ENCODE assay signal across 8 cellular contexts in the genomic region with DNA sequence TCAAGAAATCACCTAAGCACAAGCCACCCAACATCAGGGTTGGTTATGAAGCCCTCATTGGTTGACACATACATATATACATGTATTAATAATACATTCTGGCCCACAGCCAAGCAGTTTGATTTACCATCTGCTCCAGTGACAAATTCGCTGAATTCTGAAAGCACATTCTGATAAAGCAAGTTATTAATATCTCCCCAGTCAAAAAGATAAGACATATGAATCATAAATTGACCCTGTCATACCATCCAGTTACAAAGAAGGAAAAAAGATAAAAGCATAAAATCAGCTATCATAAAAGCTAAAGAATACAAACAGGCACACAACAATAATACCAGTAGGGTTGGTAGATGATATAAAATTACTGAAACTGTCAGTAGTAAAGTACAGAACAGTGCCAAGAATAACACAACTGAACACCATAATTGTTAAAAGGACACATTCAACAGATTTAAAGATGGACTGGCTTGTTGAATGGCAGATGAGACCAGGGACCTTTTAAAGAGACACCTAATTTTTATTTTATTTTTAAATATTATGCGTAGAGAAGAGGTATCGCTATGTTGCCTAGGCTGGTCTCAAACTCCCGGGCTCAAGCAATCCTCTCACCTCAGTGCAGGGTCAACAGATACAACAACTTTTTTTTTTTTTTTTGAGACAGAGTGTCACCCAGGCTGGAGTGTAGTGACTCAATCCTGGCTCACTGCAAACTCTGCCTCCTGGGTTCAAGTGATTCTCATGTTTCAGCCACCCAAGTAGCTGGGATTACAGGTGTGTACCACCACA. TPM values are rescaled to one million over a fixed set of nuclear protein-coding genes. Genes with fewer than 3 reads are reported as not detected.
DNase-seq lines count a peak whose midpoint lies in the region; ATAC-seq and TF ChIP-seq lines count a peak whose summit lies in the region.

No MANE protein-coding gene starts in this region.

- H3K27me3 Mint-ChIP-seq in activated T-cell treated with anti-CD3 and anti-CD28 coated beads, Interleukin-2, amount 50 U/mL, for 72 hours (ENCODE audit: low read depth): no peaks in the 10 kb centered on the region
- H3K27me3 Mint-ChIP-seq in naive B cell: no peaks in the 10 kb centered on the region

- H3K36me3 Mint-ChIP-seq in activated T-cell treated with anti-CD3 and anti-CD28 coated beads, Interleukin-2, amount 50 U/mL, for 72 hours (ENCODE audit: insufficient read depth in 2 of 2): peaks cover 12 to 31% of the 10 kb centered on the region in 2 donors
- H3K36me3 Mint-ChIP-seq in naive B cell: peaks cover 4 to 22% of the 10 kb centered on the region in 2 donors

- DNase-seq in GM10266 (ENCODE audit: extremely low spot score): peak; percentile 21
- peak; percentile 51 to 62 for DNase-seq in activated T-cell treated with anti-CD3 and anti-CD28 coated beads, Interleukin-2, amount 50 U/mL, for 72 hours
- no peak for DNase-seq in naive B cell
- DNase-seq in T1000 (lab: John Stamatoyannopoulos, UW): no peak
- no peak for DNase-seq in NCI-H510A (lab: John Stamatoyannopoulos, UW)

- no peak for TF ChIP-seq CTCF in GM10266 (IDR thresholded peaks at IDR 0.05; ENCODE audit: control insufficient read depth, insufficient read depth, low read depth, missing control alignments)

- ATAC-seq in HG03442 (IDR thresholded peaks at IDR 0.05; ENCODE audit: unreplicated experiment) (peak; percentile 38), naive B cell (ENCODE audit: low read depth in 2 of 2) (no peak), GM18867 (IDR thresholded peaks at IDR 0.05; ENCODE audit: unreplicated experiment) (no peak), HG03342 (IDR thresholded peaks at IDR 0.05; ENCODE audit: unreplicated experiment) (no peak)
- peak; percentile 90 to 94 for ATAC-seq in activated T-cell treated with anti-CD3 and anti-CD28 coated beads, Interleukin-2, amount 50 U/mL, for 72 hours (replicated peaks in 1 of 2)

- H3K9me3 Mint-ChIP-seq in activated T-cell treated with anti-CD3 and anti-CD28 coated beads, Interleukin-2, amount 50 U/mL, for 72 hours: peaks cover 0 to 1% of the 10 kb centered on the region in 2 donors
- H3K9me3 Mint-ChIP-seq in naive B cell: peaks cover under 1 to 18% (median 8%) of the 10 kb centered on the region in 7 donors

- peak overlapping the region; percentile 3 to 58 for H3K4me3 Mint-ChIP-seq in activated T-cell treated with anti-CD3 and anti-CD28 coated beads, Interleukin-2, amount 50 U/mL, for 72 hours
- H3K4me3 Mint-ChIP-seq in naive B cell: no peak overlapping the region

- peaks cover 36% of the 10 kb centered on the region for H3K4me1 Mint-ChIP-seq in activated T-cell treated with anti-CD3 and anti-CD28 coated beads, Interleukin-2, amount 50 U/mL, for 72 hours (ENCODE audit: low read depth)
- H3K4me1 Mint-ChIP-seq in naive B cell: peaks cover 25 to 46% (median 39%) of the 10 kb centered on the region in 3 donors

- H3K27ac Mint-ChIP-seq in activated T-cell treated with anti-CD3 and anti-CD28 coated beads, Interleukin-2, amount 50 U/mL, for 72 hours: peak overlapping the region; percentile 74
- peak overlapping the region in 4 of 6 donors; percentile 21 to 72 (median 47) for H3K27ac Mint-ChIP-seq in naive B cell

RNA-seq across cellular contexts. Expression of a gene that starts 7.7 kb away (rescaled TPM):
- total RNA-seq in activated T-cell treated with anti-CD3 and anti-CD28 coated beads, Interleukin-2, amount 50 U/mL, for 72 hours: 10 to 100 TPM; 25.1 to 30.8 TPM
- polyA plus RNA-seq in naive B cell (ENCODE audit: low read depth in 6 of 6): 10 to 100 TPM; 21.5 to 54.6 (median 26.6) TPM

Comparison
In these comparisons a context has a peak if more than half of its experiments do, and no peak if none do; other contexts are left out.
1. DNase-seq: peak in GM10266 (single experiment) and activated T-cell treated with anti-CD3 and anti-CD28 coated beads, Interleukin-2, amount 50 U/mL, for 72 hours (2 of 2); none in naive B cell (single experiment), T1000 (single experiment) and NCI-H510A (single experiment).
2. ATAC-seq: peak in HG03442 (single experiment) and activated T-cell treated with anti-CD3 and anti-CD28 coated beads, Interleukin-2, amount 50 U/mL, for 72 hours (2 of 2); none in naive B cell (0 of 2), GM18867 (single experiment) and HG03342 (single experiment).
3. H3K4me3 Mint-ChIP-seq: peak in activated T-cell treated with anti-CD3 and anti-CD28 coated beads, Interleukin-2, amount 50 U/mL, for 72 hours (2 of 2); none in naive B cell (0 of 8).